1 cellular context compared by ENCODE assay signal in genomic region chr15:53414167-53414566, GRCh38.
TF ChIP-seq lines count a peak whose summit lies in the region.

No MANE protein-coding gene starts in this region.

TF ChIP-seq in HepG2, 621 proteins besides CTCF, POLR2A, EP300 and RAD21 (continued from another document and continues in another):
- TF ChIP-seq PRDM10 (CRISPR knock-in tag; IDR thresholded peaks at IDR 0.05; ENCODE audit: low read depth) (no peak), TMF1 (CRISPR knock-in tag; IDR thresholded peaks at IDR 0.05; ENCODE audit: low read depth) (no peak), TOPORS (CRISPR knock-in tag; IDR thresholded peaks at IDR 0.05) (no peak), ZNF589 (CRISPR knock-in tag; conservative IDR thresholded peaks at IDR 0.05) (no peak), KLF9 (CRISPR knock-in tag; IDR thresholded peaks at IDR 0.05; ENCODE audit: low read depth) (no peak), HNRNPK (IDR thresholded peaks at IDR 0.05; ENCODE audit: low read depth, low read length, poor library complexity, severe bottlenecking) (no peak), AGO1 (IDR thresholded peaks at IDR 0.05; ENCODE audit: low read depth, low read length, poor library complexity, severe bottlenecking) (no peak), EHMT2 (IDR thresholded peaks at IDR 0.05; ENCODE audit: borderline replicate concordance, low read depth, low read length) (peak; percentile 89; the same call in 1 of the 2 replicates), FOXK1 (CRISPR knock-in tag; IDR thresholded peaks at IDR 0.05; ENCODE audit: borderline replicate concordance, low read depth) (peak; percentile 50; the same call in 1 of the 2 replicates), FOXA1 (IDR thresholded peaks at IDR 0.05) (no peak), FOXA1 (CRISPR knock-in tag; IDR thresholded peaks at IDR 0.05) (no peak), ZNF687 (CRISPR knock-in tag; IDR thresholded peaks at IDR 0.05) (peak; percentile 68), ESRRA (CRISPR knock-in tag; IDR thresholded peaks at IDR 0.05; ENCODE audit: low read depth) (no peak), KDM5B (CRISPR knock-in tag; IDR thresholded peaks at IDR 0.05; ENCODE audit: borderline replicate concordance) (no peak), SOX13 (IDR thresholded peaks at IDR 0.05) (no peak), SOX13 (CRISPR knock-in tag; conservative IDR thresholded peaks at IDR 0.05 in 1 of 2, IDR thresholded peaks at IDR 0.05 in 1 of 2) (0 out of 4 replicates have a peak, but pooled peaks of 1 of the 2 experiments have one; percentile 17), SNRNP70 (IDR thresholded peaks at IDR 0.05; ENCODE audit: low read depth, low read length) (no peak), ZNF414 (CRISPR knock-in tag; IDR thresholded peaks at IDR 0.05) (no peak), DPF2 (CRISPR knock-in tag; IDR thresholded peaks at IDR 0.05; ENCODE audit: borderline replicate concordance, low read depth) (no peak), ARNT2 (CRISPR knock-in tag; IDR thresholded peaks at IDR 0.05; ENCODE audit: low read depth) (no peak), ZNF619 (CRISPR knock-in tag; IDR thresholded peaks at IDR 0.05) (no peak), E2F1 (CRISPR knock-in tag; IDR thresholded peaks at IDR 0.05) (no peak), ZFP90 (CRISPR knock-in tag; IDR thresholded peaks at IDR 0.05; ENCODE audit: borderline replicate concordance) (no peak), EED (CRISPR knock-in tag; IDR thresholded peaks at IDR 0.05) (no peak), ZNF639 (CRISPR knock-in tag; conservative IDR thresholded peaks at IDR 0.05) (no peak), BHLHE40 (IDR thresholded peaks at IDR 0.05; ENCODE audit: low read length) (no peak), SKI (IDR thresholded peaks at IDR 0.05; ENCODE audit: partially characterized antibody) (no peak), ZFP82 (CRISPR knock-in tag; IDR thresholded peaks at IDR 0.05; ENCODE audit: borderline replicate concordance) (no peak), CAMTA2 (CRISPR knock-in tag; IDR thresholded peaks at IDR 0.05; ENCODE audit: borderline replicate concordance) (no peak)
- TF ChIP-seq, protein P1, sequence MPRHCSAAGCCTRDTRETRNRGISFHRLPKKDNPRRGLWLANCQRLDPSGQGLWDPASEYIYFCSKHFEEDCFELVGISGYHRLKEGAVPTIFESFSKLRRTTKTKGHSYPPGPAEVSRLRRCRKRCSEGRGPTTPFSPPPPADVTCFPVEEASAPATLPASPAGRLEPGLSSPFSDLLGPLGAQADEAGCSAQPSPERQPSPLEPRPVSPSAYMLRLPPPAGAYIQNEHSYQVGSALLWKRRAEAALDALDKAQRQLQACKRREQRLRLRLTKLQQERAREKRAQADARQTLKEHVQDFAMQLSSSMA (CRISPR knock-in tag; IDR thresholded peaks at IDR 0.05): no peak
- TF ChIP-seq, protein P2, sequence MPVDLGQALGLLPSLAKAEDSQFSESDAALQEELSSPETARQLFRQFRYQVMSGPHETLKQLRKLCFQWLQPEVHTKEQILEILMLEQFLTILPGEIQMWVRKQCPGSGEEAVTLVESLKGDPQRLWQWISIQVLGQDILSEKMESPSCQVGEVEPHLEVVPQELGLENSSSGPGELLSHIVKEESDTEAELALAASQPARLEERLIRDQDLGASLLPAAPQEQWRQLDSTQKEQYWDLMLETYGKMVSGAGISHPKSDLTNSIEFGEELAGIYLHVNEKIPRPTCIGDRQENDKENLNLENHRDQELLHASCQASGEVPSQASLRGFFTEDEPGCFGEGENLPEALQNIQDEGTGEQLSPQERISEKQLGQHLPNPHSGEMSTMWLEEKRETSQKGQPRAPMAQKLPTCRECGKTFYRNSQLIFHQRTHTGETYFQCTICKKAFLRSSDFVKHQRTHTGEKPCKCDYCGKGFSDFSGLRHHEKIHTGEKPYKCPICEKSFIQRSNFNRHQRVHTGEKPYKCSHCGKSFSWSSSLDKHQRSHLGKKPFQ (CRISPR knock-in tag; IDR thresholded peaks at IDR 0.05; ENCODE audit: insufficient replicate concordance): no peak
- TF ChIP-seq, protein P3, sequence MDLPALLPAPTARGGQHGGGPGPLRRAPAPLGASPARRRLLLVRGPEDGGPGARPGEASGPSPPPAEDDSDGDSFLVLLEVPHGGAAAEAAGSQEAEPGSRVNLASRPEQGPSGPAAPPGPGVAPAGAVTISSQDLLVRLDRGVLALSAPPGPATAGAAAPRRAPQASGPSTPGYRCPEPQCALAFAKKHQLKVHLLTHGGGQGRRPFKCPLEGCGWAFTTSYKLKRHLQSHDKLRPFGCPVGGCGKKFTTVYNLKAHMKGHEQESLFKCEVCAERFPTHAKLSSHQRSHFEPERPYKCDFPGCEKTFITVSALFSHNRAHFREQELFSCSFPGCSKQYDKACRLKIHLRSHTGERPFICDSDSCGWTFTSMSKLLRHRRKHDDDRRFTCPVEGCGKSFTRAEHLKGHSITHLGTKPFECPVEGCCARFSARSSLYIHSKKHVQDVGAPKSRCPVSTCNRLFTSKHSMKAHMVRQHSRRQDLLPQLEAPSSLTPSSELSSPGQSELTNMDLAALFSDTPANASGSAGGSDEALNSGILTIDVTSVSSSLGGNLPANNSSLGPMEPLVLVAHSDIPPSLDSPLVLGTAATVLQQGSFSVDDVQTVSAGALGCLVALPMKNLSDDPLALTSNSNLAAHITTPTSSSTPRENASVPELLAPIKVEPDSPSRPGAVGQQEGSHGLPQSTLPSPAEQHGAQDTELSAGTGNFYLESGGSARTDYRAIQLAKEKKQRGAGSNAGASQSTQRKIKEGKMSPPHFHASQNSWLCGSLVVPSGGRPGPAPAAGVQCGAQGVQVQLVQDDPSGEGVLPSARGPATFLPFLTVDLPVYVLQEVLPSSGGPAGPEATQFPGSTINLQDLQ (CRISPR knock-in tag; IDR thresholded peaks at IDR 0.05): no peak
- TF ChIP-seq, protein P4, sequence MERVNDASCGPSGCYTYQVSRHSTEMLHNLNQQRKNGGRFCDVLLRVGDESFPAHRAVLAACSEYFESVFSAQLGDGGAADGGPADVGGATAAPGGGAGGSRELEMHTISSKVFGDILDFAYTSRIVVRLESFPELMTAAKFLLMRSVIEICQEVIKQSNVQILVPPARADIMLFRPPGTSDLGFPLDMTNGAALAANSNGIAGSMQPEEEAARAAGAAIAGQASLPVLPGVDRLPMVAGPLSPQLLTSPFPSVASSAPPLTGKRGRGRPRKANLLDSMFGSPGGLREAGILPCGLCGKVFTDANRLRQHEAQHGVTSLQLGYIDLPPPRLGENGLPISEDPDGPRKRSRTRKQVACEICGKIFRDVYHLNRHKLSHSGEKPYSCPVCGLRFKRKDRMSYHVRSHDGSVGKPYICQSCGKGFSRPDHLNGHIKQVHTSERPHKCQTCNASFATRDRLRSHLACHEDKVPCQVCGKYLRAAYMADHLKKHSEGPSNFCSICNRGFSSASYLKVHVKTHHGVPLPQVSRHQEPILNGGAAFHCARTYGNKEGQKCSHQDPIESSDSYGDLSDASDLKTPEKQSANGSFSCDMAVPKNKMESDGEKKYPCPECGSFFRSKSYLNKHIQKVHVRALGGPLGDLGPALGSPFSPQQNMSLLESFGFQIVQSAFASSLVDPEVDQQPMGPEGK (CRISPR knock-in tag; IDR thresholded peaks at IDR 0.05): no peak
- TF ChIP-seq, protein P5, sequence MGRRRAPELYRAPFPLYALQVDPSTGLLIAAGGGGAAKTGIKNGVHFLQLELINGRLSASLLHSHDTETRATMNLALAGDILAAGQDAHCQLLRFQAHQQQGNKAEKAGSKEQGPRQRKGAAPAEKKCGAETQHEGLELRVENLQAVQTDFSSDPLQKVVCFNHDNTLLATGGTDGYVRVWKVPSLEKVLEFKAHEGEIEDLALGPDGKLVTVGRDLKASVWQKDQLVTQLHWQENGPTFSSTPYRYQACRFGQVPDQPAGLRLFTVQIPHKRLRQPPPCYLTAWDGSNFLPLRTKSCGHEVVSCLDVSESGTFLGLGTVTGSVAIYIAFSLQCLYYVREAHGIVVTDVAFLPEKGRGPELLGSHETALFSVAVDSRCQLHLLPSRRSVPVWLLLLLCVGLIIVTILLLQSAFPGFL (CRISPR knock-in tag; IDR thresholded peaks at IDR 0.05): no peak
- TF ChIP-seq, protein P6, sequence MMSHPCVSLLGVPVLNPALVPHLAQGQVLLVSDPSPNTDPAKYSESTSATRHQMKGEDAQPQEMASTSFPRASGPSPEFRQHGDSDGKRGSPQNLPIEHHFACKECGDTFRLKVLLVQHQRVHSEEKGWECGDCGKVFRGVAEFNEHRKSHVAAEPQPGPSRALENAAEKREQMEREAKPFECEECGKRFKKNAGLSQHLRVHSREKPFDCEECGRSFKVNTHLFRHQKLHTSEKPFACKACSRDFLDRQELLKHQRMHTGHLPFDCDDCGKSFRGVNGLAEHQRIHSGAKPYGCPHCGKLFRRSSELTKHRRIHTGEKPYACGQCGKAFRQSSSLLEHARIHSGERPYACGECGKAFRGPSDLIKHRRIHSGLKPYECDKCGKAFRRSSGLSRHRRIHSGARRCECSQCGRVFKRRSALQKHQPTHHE (CRISPR knock-in tag; IDR thresholded peaks at IDR 0.05; ENCODE audit: borderline replicate concordance): no peak
- TF ChIP-seq, protein P7, sequence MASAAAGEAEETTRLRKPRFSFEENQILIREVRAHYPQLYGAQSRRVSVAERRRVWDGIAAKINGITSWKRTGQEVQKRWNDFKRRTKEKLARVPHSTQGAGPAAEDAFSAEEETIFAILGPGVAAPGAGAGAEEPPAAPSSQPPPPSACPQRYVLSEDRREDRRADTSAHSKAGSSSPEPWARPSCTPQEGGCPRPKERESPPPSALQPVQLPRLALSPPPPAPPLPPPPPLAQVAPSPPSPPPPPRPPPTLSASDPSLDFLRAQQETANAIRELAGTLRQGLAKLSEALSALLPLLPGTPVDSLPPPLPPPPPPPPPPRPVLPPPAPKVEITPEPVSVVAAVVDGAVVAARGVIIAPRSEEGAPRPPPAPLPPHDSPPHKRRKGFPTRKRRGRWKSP (CRISPR knock-in tag; IDR thresholded peaks at IDR 0.05): no peak
